28 cellular contexts compared by ENCODE assay signal in genomic region chr16:53323924-53324323, GRCh38.
"Had no signal": no experiment of that assay in that cellular context is flagged by ENCODE, and none has a peak within 500 bp of the region (broad histone marks: within the 10 kb centered on the region; RNA-seq: fewer than 3 reads in every experiment).

No MANE protein-coding gene starts in this region.

- H3K27ac Mint-ChIP-seq: activated CD4-positive, alpha-beta T cell treated with anti-CD3 and anti-CD28 coated beads for 36 hours; activated naive CD4-positive, alpha-beta T cell treated with anti-CD3 and anti-CD28 coated beads, Interleukin-2, amount 10 ng/mL, durations not matched to agents 7 days and 5 days; activated naive CD8-positive, alpha-beta T cell treated with anti-CD3 and anti-CD28 coated beads, Interleukin-2, amount 10 ng/mL, durations not matched to agents 7 days and 5 days; effector memory CD8-positive, alpha-beta T cell; stimulated activated naive B cell treated with anti-CD40 and anti-IgM and Interleukin-4, amounts not matched to agents 10 μg/mL and 1 μg/mL and 100 μg/mL, for 72 hours; T-helper 2 cell treated with Interferon-gamma antibody and Interleukin-4, amounts not matched to agents 5 μg/mL and 100 μg/mL, for 36 hours had no signal

- H3K9me3 Mint-ChIP-seq: activated naive CD4-positive, alpha-beta T cell treated with anti-CD3 and anti-CD28 coated beads, Interleukin-2, amount 10 ng/mL, durations not matched to agents 7 days and 5 days; activated naive CD8-positive, alpha-beta T cell treated with anti-CD3 and anti-CD28 coated beads, Interleukin-2, amount 10 ng/mL, durations not matched to agents 7 days and 5 days; brain; effector memory CD8-positive, alpha-beta T cell; naive B cell; neural crest cell; stimulated activated naive B cell treated with anti-CD40 and anti-IgM and Interleukin-4, amounts not matched to agents 10 μg/mL and 1 μg/mL and 100 μg/mL, for 72 hours; T-helper 2 cell treated with Interferon-gamma antibody and Interleukin-4, amounts not matched to agents 5 μg/mL and 100 μg/mL, for 36 hours had no signal

- H3K27me3 Mint-ChIP-seq: activated CD4-positive, alpha-beta T cell treated with anti-CD3 and anti-CD28 coated beads for 36 hours; activated naive CD4-positive, alpha-beta T cell treated with anti-CD3 and anti-CD28 coated beads, Interleukin-2, amount 10 ng/mL, durations not matched to agents 7 days and 5 days; activated naive CD8-positive, alpha-beta T cell treated with anti-CD3 and anti-CD28 coated beads, Interleukin-2, amount 10 ng/mL, durations not matched to agents 7 days and 5 days; brain; effector memory CD8-positive, alpha-beta T cell; naive B cell; stimulated activated naive B cell treated with anti-CD40 and anti-IgM and Interleukin-4, amounts not matched to agents 10 μg/mL and 1 μg/mL and 100 μg/mL, for 72 hours had no signal

- ATAC-seq: activated CD4-positive, alpha-beta T cell treated with anti-CD3 and anti-CD28 coated beads for 36 hours; effector memory CD8-positive, alpha-beta T cell; gastrocnemius medialis; left cardiac atrium; right cardiac atrium; stimulated activated naive B cell treated with anti-CD40 and anti-IgM and Interleukin-4, amounts not matched to agents 10 μg/mL and 1 μg/mL and 100 μg/mL, for 72 hours had no signal

- H3K4me1 Mint-ChIP-seq: activated CD4-positive, alpha-beta T cell treated with anti-CD3 and anti-CD28 coated beads for 36 hours; activated naive CD4-positive, alpha-beta T cell treated with anti-CD3 and anti-CD28 coated beads, Interleukin-2, amount 10 ng/mL, durations not matched to agents 7 days and 5 days; activated naive CD8-positive, alpha-beta T cell treated with anti-CD3 and anti-CD28 coated beads, Interleukin-2, amount 10 ng/mL, durations not matched to agents 7 days and 5 days; brain; naive B cell; neural crest cell; stimulated activated naive B cell treated with anti-CD40 and anti-IgM and Interleukin-4, amounts not matched to agents 10 μg/mL and 1 μg/mL and 100 μg/mL, for 72 hours had no signal

- H3K4me3 Mint-ChIP-seq: activated CD4-positive, alpha-beta T cell treated with anti-CD3 and anti-CD28 coated beads for 36 hours; activated naive CD4-positive, alpha-beta T cell treated with anti-CD3 and anti-CD28 coated beads, Interleukin-2, amount 10 ng/mL, durations not matched to agents 7 days and 5 days; activated naive CD8-positive, alpha-beta T cell treated with anti-CD3 and anti-CD28 coated beads, Interleukin-2, amount 10 ng/mL, durations not matched to agents 7 days and 5 days; brain; effector memory CD8-positive, alpha-beta T cell; naive B cell; neural crest cell; stimulated activated naive B cell treated with anti-CD40 and anti-IgM and Interleukin-4, amounts not matched to agents 10 μg/mL and 1 μg/mL and 100 μg/mL, for 72 hours; T-helper 2 cell treated with Interferon-gamma antibody and Interleukin-4, amounts not matched to agents 5 μg/mL and 100 μg/mL, for 36 hours had no signal

- H3K4me3 ChIP-seq: ascending aorta, coronary artery, gastrocnemius medialis, hepatocyte, stomach, suprapubic skin, tibial nerve had no signal

- DNase-seq: activated CD4-positive, alpha-beta T cell treated with anti-CD3 and anti-CD28 coated beads for 36 hours; activated CD4-positive, alpha-beta T cell treated with anti-CD3 and anti-CD28 coated beads, Interleukin-2, amount 50 U/mL, for 4 hours; activated CD4-positive, CD25-positive, alpha-beta regulatory T cell; activated CD8-positive, alpha-beta memory T cell treated with anti-CD3 and anti-CD28 coated beads for 24 hours; activated gamma-delta T cell; activated naive CD4-positive, alpha-beta T cell treated with anti-CD3 and anti-CD28 coated beads, Interleukin-2, amount 10 ng/mL, durations not matched to agents 7 days and 5 days; activated naive CD8-positive, alpha-beta T cell treated with anti-CD3 and anti-CD28 coated beads, Interleukin-2, amount 10 ng/mL, durations not matched to agents 7 days and 5 days; effector memory CD8-positive, alpha-beta T cell; erythroblast; gastrocnemius medialis; left cardiac atrium; mammary epithelial cell; naive B cell; occipital lobe; right cardiac atrium; stimulated activated CD4-positive, alpha-beta T cell treated with anti-CD3 and anti-CD28 coated beads, Interleukin-15, amount 100 ng/mL, for 24 hours; stimulated activated CD4-positive, alpha-beta T cell treated with anti-CD3 and anti-CD28 coated beads, Interleukin-2, amount 100 ng/mL, for 24 hours; stimulated activated naive B cell treated with anti-CD40 and anti-IgM and Interleukin-4, amounts not matched to agents 10 μg/mL and 1 μg/mL and 100 μg/mL, for 72 hours; stomach; T-helper 1 cell had no signal
